Comparison of ENCODE assay signal across 10 cellular contexts in the genomic region with DNA sequence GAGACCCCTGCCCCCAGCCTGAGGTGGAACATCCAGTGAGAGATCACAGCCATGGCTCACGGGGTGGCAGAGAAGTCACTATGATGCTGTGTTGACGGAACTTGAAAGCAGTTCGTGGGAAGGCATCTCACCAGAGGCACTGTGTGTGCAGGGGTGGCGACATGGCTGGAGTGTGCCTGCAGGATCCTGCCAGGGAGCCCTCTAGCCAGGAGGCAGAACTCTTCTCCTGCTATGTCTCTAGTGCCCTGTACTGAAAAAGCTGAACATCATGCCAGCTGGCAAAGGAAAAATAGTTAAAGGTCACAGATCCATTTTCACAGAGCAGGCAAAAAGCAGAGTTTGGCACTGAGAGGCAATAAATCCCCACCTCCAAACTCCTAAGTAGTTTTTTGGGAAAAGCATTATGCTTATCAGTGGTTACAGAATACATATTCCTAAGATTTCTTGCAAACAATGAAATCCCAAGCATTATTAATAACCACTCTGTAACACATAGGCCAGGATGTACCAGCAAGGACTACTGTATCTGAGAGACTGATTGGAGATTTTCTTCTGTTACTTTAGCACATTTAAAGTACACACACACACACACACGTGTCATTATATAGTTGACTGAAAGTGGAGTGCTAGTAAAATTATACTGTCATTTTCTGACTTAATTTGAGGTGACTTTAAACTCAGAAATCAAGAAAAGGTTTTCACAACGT. TPM values are rescaled to one million over a fixed set of nuclear protein-coding genes. Genes with fewer than 3 reads are reported as not detected.
DNase-seq lines count a peak whose midpoint lies in the region; ATAC-seq and TF ChIP-seq lines count a peak whose summit lies in the region.
"Had no signal": no experiment of that assay in that cellular context is flagged by ENCODE, and none has a peak within 500 bp of the region (broad histone marks: within the 10 kb centered on the region; RNA-seq: fewer than 3 reads in every experiment).

No MANE protein-coding gene starts in this region.

- no peak for DNase-seq in activated T-cell treated with anti-CD3 and anti-CD28 coated beads, Interleukin-2, amount 50 U/mL, for 24 hours
- DNase-seq in activated T-cell treated with anti-CD3 and anti-CD28 coated beads for 4 hours (no peak), right lobe of liver (peak; percentile 49 to 81 (median 79)), thyroid gland (peak; percentile 84 to 87), NCI-H524 treated with DMSO at 0.1 percent for 48 hours (lab: John Stamatoyannopoulos, UW) (no peak), NCI-H1417 treated with DMSO at 0.1 percent for 48 hours (lab: John Stamatoyannopoulos, UW) (no peak)
- peak; percentile 21 for DNase-seq in activated naive CD8-positive, alpha-beta T cell treated with anti-CD3 and anti-CD28 coated beads for 36 hours
- DNase-seq: NCI-H1092 had no signal

- peak; percentile 97 to 99 (median 99) for ATAC-seq in right lobe of liver
- ATAC-seq in HG03520 (IDR thresholded peaks at IDR 0.05; ENCODE audit: unreplicated experiment), result no peak

- TF ChIP-seq POLR2A in right lobe of liver (IDR thresholded peaks at IDR 0.05) (no peak), thyroid gland (IDR thresholded peaks at IDR 0.05) (no peak)

- H3K4me3 ChIP-seq in right lobe of liver (no peak overlapping the region), thyroid gland (replicated peaks in 1 of 3) (no peak overlapping the region)

- H3K36me3 ChIP-seq in right lobe of liver (no peaks in the 10 kb centered on the region), thyroid gland (no peaks in the 10 kb centered on the region)
- H3K36me3 ChIP-seq: neutrophil had no signal

- TF ChIP-seq CTCF in right lobe of liver (IDR thresholded peaks at IDR 0.05) (no peak), thyroid gland (IDR thresholded peaks at IDR 0.05) (no peak)

- H3K27me3 Mint-ChIP-seq in activated T-cell treated with anti-CD3 and anti-CD28 coated beads, Interleukin-2, amount 50 U/mL, for 24 hours, result no peaks in the 10 kb centered on the region
- no peaks in the 10 kb centered on the region for H3K27me3 Mint-ChIP-seq in activated naive CD8-positive, alpha-beta T cell treated with anti-CD3 and anti-CD28 coated beads for 36 hours

- H3K27me3 ChIP-seq in right lobe of liver, result no peaks in the 10 kb centered on the region
- no peaks in the 10 kb centered on the region for H3K27me3 ChIP-seq in thyroid gland
- H3K27me3 ChIP-seq: neutrophil had no signal

- peaks cover 3% of the 10 kb centered on the region for H3K36me3 Mint-ChIP-seq in activated T-cell treated with anti-CD3 and anti-CD28 coated beads, Interleukin-2, amount 50 U/mL, for 24 hours (ENCODE audit: low read depth)
- H3K36me3 Mint-ChIP-seq in activated naive CD8-positive, alpha-beta T cell treated with anti-CD3 and anti-CD28 coated beads for 36 hours, result peaks cover 15% of the 10 kb centered on the region

- H3K4me1 ChIP-seq in right lobe of liver (peaks cover 0 to 20% (median 9%) of the 10 kb centered on the region in 4 donors), thyroid gland (peaks cover 21 to 29% of the 10 kb centered on the region in 2 donors)

- peak overlapping the region in 1 of 3 donors; percentile 22 for H3K27ac ChIP-seq in right lobe of liver
- H3K27ac ChIP-seq in thyroid gland, result peak overlapping the region in 1 of 3 donors; percentile 2
- H3K27ac ChIP-seq: neutrophil had no signal

- no peaks in the 10 kb centered on the region for H3K9me3 ChIP-seq in right lobe of liver
- no peaks in the 10 kb centered on the region for H3K9me3 ChIP-seq in thyroid gland
- H3K9me3 ChIP-seq: neutrophil had no signal

- H3K4me3 Mint-ChIP-seq in activated T-cell treated with anti-CD3 and anti-CD28 coated beads, Interleukin-2, amount 50 U/mL, for 24 hours, result no peak overlapping the region
- H3K4me3 Mint-ChIP-seq in activated naive CD8-positive, alpha-beta T cell treated with anti-CD3 and anti-CD28 coated beads for 36 hours, result peak overlapping the region; percentile 15

- H3K27ac Mint-ChIP-seq in activated T-cell treated with anti-CD3 and anti-CD28 coated beads, Interleukin-2, amount 50 U/mL, for 24 hours, result peak overlapping the region; percentile 87
- no peak overlapping the region for H3K27ac Mint-ChIP-seq in activated naive CD8-positive, alpha-beta T cell treated with anti-CD3 and anti-CD28 coated beads for 36 hours

- H3K4me1 Mint-ChIP-seq in activated T-cell treated with anti-CD3 and anti-CD28 coated beads, Interleukin-2, amount 50 U/mL, for 24 hours (ENCODE audit: low read depth), result peaks cover 75% of the 10 kb centered on the region
- peaks cover 60% of the 10 kb centered on the region for H3K4me1 Mint-ChIP-seq in activated naive CD8-positive, alpha-beta T cell treated with anti-CD3 and anti-CD28 coated beads for 36 hours

- intact Hi-C loops in right lobe of liver (cut with DNase I) (no loop called here), thyroid gland (cut with DNase I) (no loop called here)

- H3K9me3 Mint-ChIP-seq in activated T-cell treated with anti-CD3 and anti-CD28 coated beads, Interleukin-2, amount 50 U/mL, for 24 hours, result no peaks in the 10 kb centered on the region
- H3K9me3 Mint-ChIP-seq in activated naive CD8-positive, alpha-beta T cell treated with anti-CD3 and anti-CD28 coated beads for 36 hours, result no peaks in the 10 kb centered on the region

- WGBS in right lobe of liver (ENCODE audit: insufficient coverage, low coverage, low lambda C conversion rate, missing lambda C conversion rate), result 46% methylated on average over 6 of the region's 6 CpGs
- 32 to 40% methylated on average over 6 of the region's 6 CpGs for WGBS in thyroid gland, 2 donors

RNA-seq across cellular contexts. Expression of gene TNRC6C, which starts 36.8 kb away (rescaled TPM):
- total RNA-seq in activated naive CD8-positive, alpha-beta T cell treated with anti-CD3 and anti-CD28 coated beads for 36 hours, result 10 to 100 TPM; 16.2 to 19.2 TPM
- total RNA-seq in right lobe of liver (10 to 100 TPM in 1 of 6 experiments, 1 to 10 TPM in 5; 1.9 to 10.6 (median 7.7) TPM), thyroid gland (10 to 100 TPM in 3 of 4 donors, 1 to 10 TPM in 1; 9.1 to 32.7 (median 14.3) TPM)

Comparison
In these comparisons a context has a peak if more than half of its experiments do, and no peak if none do; other contexts are left out.
1. DNase-seq: peak in activated naive CD8-positive, alpha-beta T cell treated with anti-CD3 and anti-CD28 coated beads for 36 hours (single experiment), right lobe of liver (3 of 3) and thyroid gland (2 of 2); none in activated T-cell treated with anti-CD3 and anti-CD28 coated beads, Interleukin-2, amount 50 U/mL, for 24 hours (single experiment), activated T-cell treated with anti-CD3 and anti-CD28 coated beads for 4 hours (single experiment), NCI-H524 treated with DMSO at 0.1 percent for 48 hours (single experiment) and NCI-H1417 treated with DMSO at 0.1 percent for 48 hours (single experiment).